In genomic region chr4:118917582-118917981, GRCh38 we compare ENCODE assay signal across 20 cellular contexts. TPM values are rescaled to one million over a fixed set of nuclear protein-coding genes. Genes with fewer than 3 reads are reported as not detected.
A peak's percentile ranks its signal among the peaks of the same experiment; 100 is the strongest.
DNase-seq lines count a peak whose midpoint lies in the region; ATAC-seq, FAIRE-seq and TF ChIP-seq lines count a peak whose summit lies in the region.
"Had no signal": no experiment of that assay in that cellular context is flagged by ENCODE, and none has a peak within 500 bp of the region (broad histone marks: within the 10 kb centered on the region; RNA-seq: fewer than 3 reads in every experiment).

No MANE protein-coding gene starts in this region.

- no peaks in the 10 kb centered on the region for H3K36me3 Mint-ChIP-seq in nephron (ENCODE audit: low read depth)
- H3K36me3 Mint-ChIP-seq: activated naive CD8-positive, alpha-beta T cell had no signal

- H3K9me3 ChIP-seq in heart right ventricle (no peaks in the 10 kb centered on the region), right cardiac atrium (ENCODE audit: control insufficient read depth, low read length) (no peaks in the 10 kb centered on the region), vagina (no peaks in the 10 kb centered on the region)
- H3K9me3 ChIP-seq: tibial nerve had no signal

- peaks cover 31% of the 10 kb centered on the region for H3K4me1 Mint-ChIP-seq in nephron
- H3K4me1 Mint-ChIP-seq: neural crest cell had no signal

- H3K9me3 Mint-ChIP-seq in nephron, result no peaks in the 10 kb centered on the region
- H3K9me3 Mint-ChIP-seq: activated T-cell treated with anti-CD3 and anti-CD28 coated beads, Interleukin-2, amount 50 U/mL, for 4 hours; CD4-positive, alpha-beta T cell; neural crest cell had no signal

- TF ChIP-seq CTCF in heart right ventricle (IDR thresholded peaks at IDR 0.05), result no peak
- no peak for TF ChIP-seq CTCF in nephron (IDR thresholded peaks at IDR 0.05; ENCODE audit: unreplicated experiment in 3 of 3)
- no peak for TF ChIP-seq CTCF in vagina (IDR thresholded peaks at IDR 0.05)

- peak overlapping the region in 2 of 3 experiments; percentile 82 to 86 for H3K27ac Mint-ChIP-seq in nephron
- H3K27ac Mint-ChIP-seq: activated naive CD8-positive, alpha-beta T cell; CD4-positive, alpha-beta T cell had no signal

- H3K27me3 ChIP-seq in heart right ventricle (no peaks in the 10 kb centered on the region), right cardiac atrium (ENCODE audit: control insufficient read depth, insufficient read depth) (no peaks in the 10 kb centered on the region), vagina (no peaks in the 10 kb centered on the region)
- H3K27me3 ChIP-seq: foreskin keratinocyte, tibial nerve had no signal

- DNase-seq in heart right ventricle, result no peak
- no peak for DNase-seq in right cardiac atrium
- DNase-seq in vagina (ENCODE audit: extremely low spot score in 2 of 2), result no peak
- no peak for DNase-seq in COLO668 (lab: John Stamatoyannopoulos, UW; ENCODE audit: unreplicated experiment)
- DNase-seq in HuH-7.5 (ENCODE audit: low spot score), result no peak
- DNase-seq: activated CD4-positive, alpha-beta T cell treated with anti-CD3 and anti-CD28 coated beads, Interleukin-2, amount 50 U/mL, for 48 hours; activated T-cell treated with anti-CD3 and anti-CD28 coated beads, Interleukin-2, amount 50 U/mL, for 4 hours; CD4-positive, alpha-beta T cell; effector CD8-positive, alpha-beta T cell; NCI-H1105; NCI-H748 treated with DMSO at 0.1 percent for 48 hours; stimulated activated CD4-positive, alpha-beta T cell treated with anti-CD3 and anti-CD28 coated beads, Interleukin-4, amount 100 ng/mL, for 1 hour had no signal

- H3K27ac ChIP-seq in heart right ventricle, result peak overlapping the region in 7 of 10 donors; percentile 61 to 89 (median 78)
- H3K27ac ChIP-seq in right cardiac atrium (ENCODE audit: low read length), result no peak overlapping the region
- H3K27ac ChIP-seq in vagina, result peak overlapping the region; percentile 31
- H3K27ac ChIP-seq: foreskin keratinocyte had no signal

- H3K4me1 ChIP-seq in heart right ventricle (peaks cover 10 to 74% (median 48%) of the 10 kb centered on the region in 9 donors), right cardiac atrium (ENCODE audit: control insufficient read depth, insufficient read depth, low read length) (peaks cover 3% of the 10 kb centered on the region), vagina (peaks cover 45% of the 10 kb centered on the region)

- WGBS in heart right ventricle, 2 donors, result 51 to 75% methylated on average over 2 of the region's 2 CpGs
- 53% methylated on average over 2 of the region's 2 CpGs for WGBS in right cardiac atrium

- intact Hi-C loops in heart right ventricle (cut with DNase I) (no loop called here), right cardiac atrium (cut with DNase I) (no loop called here), vagina (cut with DNase I) (no loop called here)

- H3K36me3 ChIP-seq in heart right ventricle (no peaks in the 10 kb centered on the region), vagina (no peaks in the 10 kb centered on the region)
- H3K36me3 ChIP-seq: tibial nerve had no signal

- no peaks in the 10 kb centered on the region for H3K27me3 Mint-ChIP-seq in nephron (ENCODE audit: low read depth)

- TF ChIP-seq POLR2A in vagina (IDR thresholded peaks at IDR 0.05), result no peak

- ATAC-seq in heart right ventricle, result no peak
- no peak for ATAC-seq in right cardiac atrium
- no peak for ATAC-seq in HG02623 (IDR thresholded peaks at IDR 0.05; ENCODE audit: unreplicated experiment)
- ATAC-seq: activated T-cell treated with anti-CD3 and anti-CD28 coated beads, Interleukin-2, amount 50 U/mL, for 4 hours; K562 had no signal

- H3K4me3 Mint-ChIP-seq in nephron, result no peak overlapping the region
- H3K4me3 Mint-ChIP-seq: activated naive CD8-positive, alpha-beta T cell; activated T-cell treated with anti-CD3 and anti-CD28 coated beads, Interleukin-2, amount 50 U/mL, for 4 hours; CD4-positive, alpha-beta T cell; neural crest cell had no signal

- peak; percentile 39 for FAIRE-seq in endometrium (lab: Jason Lieb, UNC)
- FAIRE-seq: K562 had no signal

- H3K4me3 ChIP-seq in heart right ventricle (peak overlapping the region in 1 of 10 donors; percentile 7), right cardiac atrium (ENCODE audit: low read length) (no peak overlapping the region), vagina (no peak overlapping the region)
- H3K4me3 ChIP-seq: K562, tibial nerve had no signal

RNA-seq across cellular contexts. Expression of gene SYNPO2, which starts 28.9 kb away (rescaled TPM):
- total RNA-seq in heart right ventricle (100 to 1,000 TPM; 197 to 405 (median 267) TPM), right cardiac atrium (100 to 1,000 TPM; 111 to 134 (median 118) TPM), vagina (109 TPM)
- polyA plus RNA-seq in heart right ventricle (10 to 100 TPM; 27.5 to 29.1 TPM), right cardiac atrium (29.6 TPM)
